ENCODE assay signal across 8 cellular contexts in the genomic region with DNA sequence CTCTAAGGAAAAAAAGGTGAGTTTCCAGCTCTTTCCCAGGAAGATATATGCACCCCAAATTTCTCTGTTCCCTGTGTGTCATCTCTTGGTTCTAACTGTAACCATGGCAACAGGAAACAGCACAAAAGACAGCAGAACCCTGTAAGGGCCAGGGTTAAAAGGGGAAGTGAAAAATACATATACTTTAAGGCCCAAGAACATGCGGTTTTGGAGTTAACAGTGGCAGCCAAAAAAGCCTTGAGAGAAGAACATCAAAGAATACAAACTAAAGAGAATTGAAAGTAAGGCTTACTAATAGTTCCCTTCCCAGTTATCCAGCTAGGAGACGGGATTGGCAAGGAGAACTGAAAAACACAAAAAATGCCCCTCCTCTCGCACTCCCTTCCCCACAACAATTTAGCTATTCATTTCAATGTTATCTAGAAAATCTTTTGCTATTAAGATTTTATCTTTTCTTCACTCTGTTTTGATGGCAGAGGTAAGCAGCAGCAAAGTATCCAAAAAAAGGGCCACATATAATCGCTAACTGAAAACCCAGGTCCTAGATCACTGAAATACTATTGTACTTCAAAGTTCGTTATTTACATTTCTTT. TPM values are rescaled to one million over a fixed set of nuclear protein-coding genes. Genes with fewer than 3 reads are reported as not detected.
DNase-seq lines count a peak whose midpoint lies in the region; ATAC-seq and TF ChIP-seq lines count a peak whose summit lies in the region.

No MANE protein-coding gene starts in this region.

- peaks cover 20% of the 10 kb centered on the region for H3K36me3 Mint-ChIP-seq in activated T-helper 1 cell treated with anti-CD3 and anti-CD28 coated beads, Interleukin-12 subunit alpha, Interleukin-12 subunit beta, Interleukin-2, Interleukin-4 antibody, amounts not matched to agents 30 ng/mL and 10 ng/mL and 1 ng/mL, durations not matched to agents 14 hours and 24 hours and 36 hours (ENCODE audit: low read depth)

- TF ChIP-seq CTCF in GM12865 (IDR thresholded peaks at IDR 0.05; ENCODE audit: insufficient read depth, low read depth, low read length, missing control alignments) (no peak), stomach (IDR thresholded peaks at IDR 0.05) (no peak)

- intact Hi-C loops in activated T-helper 1 cell treated with anti-CD3 and anti-CD28 coated beads, Interleukin-12 subunit alpha, Interleukin-12 subunit beta, Interleukin-2, Interleukin-4 antibody, amounts not matched to agents 30 ng/mL and 10 ng/mL and 1 ng/mL, durations not matched to agents 14 hours and 24 hours and 36 hours (cut with micrococcal nuclease), result loop anchor here (5.0 kb wide), 3 partner anchors 476 to 1586 kb away; a partner anchor contains a TSS
- intact Hi-C loops in stomach (cut with DNase I; ENCODE audit: low total_unique reads), result no loop called here

- H3K4me1 ChIP-seq in iPS-18a (ENCODE audit: control insufficient read depth, low read depth, low read length), result peaks cover 11% of the 10 kb centered on the region
- peaks cover 32 to 60% (median 52%) of the 10 kb centered on the region in 4 donors for H3K4me1 ChIP-seq in stomach

- no peaks in the 10 kb centered on the region for H3K9me3 Mint-ChIP-seq in activated T-helper 1 cell treated with anti-CD3 and anti-CD28 coated beads, Interleukin-12 subunit alpha, Interleukin-12 subunit beta, Interleukin-2, Interleukin-4 antibody, amounts not matched to agents 30 ng/mL and 10 ng/mL and 1 ng/mL, durations not matched to agents 14 hours and 24 hours and 36 hours

- H3K36me3 ChIP-seq in iPS-18a (ENCODE audit: control insufficient read depth, low read depth, low read length) (peaks cover 14% of the 10 kb centered on the region), stomach (peaks cover 0 to 18% (median 10%) of the 10 kb centered on the region in 4 donors)

- H3K9me3 ChIP-seq in iPS-18a (ENCODE audit: control insufficient read depth, low read depth, low read length), result no peaks in the 10 kb centered on the region
- H3K9me3 ChIP-seq in stomach, result no peaks in the 10 kb centered on the region

- H3K4me3 Mint-ChIP-seq in activated T-helper 1 cell treated with anti-CD3 and anti-CD28 coated beads, Interleukin-12 subunit alpha, Interleukin-12 subunit beta, Interleukin-2, Interleukin-4 antibody, amounts not matched to agents 30 ng/mL and 10 ng/mL and 1 ng/mL, durations not matched to agents 14 hours and 24 hours and 36 hours, result peak overlapping the region; percentile 91

- ATAC-seq in GM21447 (IDR thresholded peaks at IDR 0.05; ENCODE audit: unreplicated experiment), result peak; percentile 73

- peak overlapping the region; percentile 94 for H3K9ac ChIP-seq in iPS-18a (ENCODE audit: low read length)

- TF ChIP-seq POLR2A in stomach (IDR thresholded peaks at IDR 0.05), result no peak

- peak overlapping the region; percentile 99 for H3K27ac Mint-ChIP-seq in activated T-helper 1 cell treated with anti-CD3 and anti-CD28 coated beads, Interleukin-12 subunit alpha, Interleukin-12 subunit beta, Interleukin-2, Interleukin-4 antibody, amounts not matched to agents 30 ng/mL and 10 ng/mL and 1 ng/mL, durations not matched to agents 14 hours and 24 hours and 36 hours

- TF ChIP-seq EP300 in stomach (IDR thresholded peaks at IDR 0.05), result no peak

- peaks cover 41% of the 10 kb centered on the region for H3K4me1 Mint-ChIP-seq in activated T-helper 1 cell treated with anti-CD3 and anti-CD28 coated beads, Interleukin-12 subunit alpha, Interleukin-12 subunit beta, Interleukin-2, Interleukin-4 antibody, amounts not matched to agents 30 ng/mL and 10 ng/mL and 1 ng/mL, durations not matched to agents 14 hours and 24 hours and 36 hours (ENCODE audit: low read depth)

- peak overlapping the region; percentile 94 for H3K27ac ChIP-seq in iPS-18a (ENCODE audit: low read length)
- H3K27ac ChIP-seq in stomach, result peak overlapping the region in 4 of 5 donors; percentile 98 to 100 (median 99)

- peaks cover 4% of the 10 kb centered on the region for H3K27me3 Mint-ChIP-seq in activated T-helper 1 cell treated with anti-CD3 and anti-CD28 coated beads, Interleukin-12 subunit alpha, Interleukin-12 subunit beta, Interleukin-2, Interleukin-4 antibody, amounts not matched to agents 30 ng/mL and 10 ng/mL and 1 ng/mL, durations not matched to agents 14 hours and 24 hours and 36 hours (ENCODE audit: insufficient read depth)

- H3K27me3 ChIP-seq in iPS-18a (ENCODE audit: control insufficient read depth, insufficient read depth, low read length) (peaks cover 4% of the 10 kb centered on the region), stomach (no peaks in the 10 kb centered on the region)

- H3K4me3 ChIP-seq in GM12865 (ENCODE audit: low read depth, low read length) (peak overlapping the region; percentile 81), iPS-18a (ENCODE audit: low read length) (peak overlapping the region; percentile 98), stomach (peak overlapping the region; percentile 51 to 75 (median 70))
- H3K4me3 ChIP-seq in Jurkat, Clone E6-1 (ENCODE audit: low read length), result peak overlapping the region; percentile 77

- WGBS in stomach, 5 donors, result 11 to 19% (median 15%) methylated on average over 5 of the region's 5 CpGs

- DNase-seq in GM12865 (ENCODE audit: low read depth) (peak; percentile 94), stomach (no peak), cortex of kidney (lab: John Stamatoyannopoulos, UW) (no peak), NCI-H1694 (lab: John Stamatoyannopoulos, UW) (no peak)
- DNase-seq in Jurkat, Clone E6-1 (ENCODE audit: low read depth, low spot score), result peak; percentile 75
- peak; percentile 33 for DNase-seq in activated T-helper 1 cell treated with anti-CD3 and anti-CD28 coated beads, Interleukin-12 subunit alpha, Interleukin-12 subunit beta, Interleukin-2, Interleukin-4 antibody, amounts not matched to agents 30 ng/mL and 10 ng/mL and 1 ng/mL, durations not matched to agents 14 hours and 24 hours and 36 hours (ENCODE audit: low spot score)

RNA-seq across cellular contexts. Expression of a gene that starts 1.5 kb away (rescaled TPM):
- 50.8 TPM for polyA plus RNA-seq in Jurkat, Clone E6-1 (2012; ENCODE audit: insufficient read depth, insufficient read length)
- total RNA-seq in activated T-helper 1 cell treated with anti-CD3 and anti-CD28 coated beads, Interleukin-12 subunit alpha, Interleukin-12 subunit beta, Interleukin-2, Interleukin-4 antibody, amounts not matched to agents 30 ng/mL and 10 ng/mL and 1 ng/mL, durations not matched to agents 14 hours and 24 hours and 36 hours, result 58.3 and 61.9 TPM in 2 replicates
- total RNA-seq in stomach, result 100 to 1,000 TPM in 2 of 5 donors, 10 to 100 TPM in 3; 17.5 to 309 (median 49.2) TPM
- polyA plus RNA-seq in stomach, result 10 to 100 TPM; 23.3 to 42.0 (median 30.8) TPM

RNA-seq across cellular contexts. Expression of a gene that starts 31.4 kb away (rescaled TPM):
- polyA plus RNA-seq in Jurkat, Clone E6-1 (2012; ENCODE audit: insufficient read depth, insufficient read length), result 95.8 TPM
- total RNA-seq in activated T-helper 1 cell treated with anti-CD3 and anti-CD28 coated beads, Interleukin-12 subunit alpha, Interleukin-12 subunit beta, Interleukin-2, Interleukin-4 antibody, amounts not matched to agents 30 ng/mL and 10 ng/mL and 1 ng/mL, durations not matched to agents 14 hours and 24 hours and 36 hours, result 71.6 and 75.4 TPM in 2 replicates
- 10 to 100 TPM; 36.2 to 59.8 (median 48.1) TPM for total RNA-seq in stomach
- 10 to 100 TPM; 26.3 to 36.2 (median 34.2) TPM for polyA plus RNA-seq in stomach

Comparison
In these comparisons a context has a peak if more than half of its experiments do, and no peak if none do; other contexts are left out.
1. DNase-seq: peak in GM12865 (single experiment), Jurkat, Clone E6-1 (single experiment) and activated T-helper 1 cell treated with anti-CD3 and anti-CD28 coated beads, Interleukin-12 subunit alpha, Interleukin-12 subunit beta, Interleukin-2, Interleukin-4 antibody, amounts not matched to agents 30 ng/mL and 10 ng/mL and 1 ng/mL, durations not matched to agents 14 hours and 24 hours and 36 hours (single experiment); none in stomach (single experiment), cortex of kidney (single experiment) and NCI-H1694 (single experiment).
2. Peak in every context shown above with its lines, with median percentiles within 50 percentile points of each other: H3K4me3 ChIP-seq.